Comparison of ENCODE assay signal across 1 cellular context in the genomic region with DNA sequence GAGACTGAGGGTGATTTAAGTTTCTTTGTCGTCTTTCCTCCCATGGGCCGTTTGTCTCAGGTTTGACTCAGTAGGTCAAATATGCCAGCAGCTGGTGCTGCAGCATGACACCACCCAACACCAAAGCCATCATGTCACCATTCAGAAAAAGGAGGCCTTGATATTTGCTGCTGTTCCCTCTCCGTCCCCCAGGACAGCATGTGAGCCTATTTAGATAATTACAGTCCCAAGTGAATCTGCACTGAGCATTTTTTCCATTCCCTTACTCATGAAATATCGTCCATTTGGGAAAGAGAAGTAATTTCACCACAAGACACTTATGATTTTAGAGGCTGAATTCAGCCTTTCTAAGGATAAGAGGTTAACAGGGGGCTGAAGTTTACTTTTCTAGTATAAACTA.
TF ChIP-seq lines count a peak whose summit lies in the region.

No MANE protein-coding gene starts in this region.

TF ChIP-seq in GM23338, 12 proteins besides CTCF, POLR2A, EP300 and RAD21:
- TF ChIP-seq STAT1 (IDR thresholded peaks at IDR 0.05; ENCODE audit: unreplicated experiment) (no peak), JUNB (IDR thresholded peaks at IDR 0.05; ENCODE audit: unreplicated experiment) (no peak), ZNF114 (CRISPR knock-in tag; IDR thresholded peaks at IDR 0.05) (no peak), NANOG (IDR thresholded peaks at IDR 0.05; ENCODE audit: borderline replicate concordance) (no peak)
